In the genomic region with DNA sequence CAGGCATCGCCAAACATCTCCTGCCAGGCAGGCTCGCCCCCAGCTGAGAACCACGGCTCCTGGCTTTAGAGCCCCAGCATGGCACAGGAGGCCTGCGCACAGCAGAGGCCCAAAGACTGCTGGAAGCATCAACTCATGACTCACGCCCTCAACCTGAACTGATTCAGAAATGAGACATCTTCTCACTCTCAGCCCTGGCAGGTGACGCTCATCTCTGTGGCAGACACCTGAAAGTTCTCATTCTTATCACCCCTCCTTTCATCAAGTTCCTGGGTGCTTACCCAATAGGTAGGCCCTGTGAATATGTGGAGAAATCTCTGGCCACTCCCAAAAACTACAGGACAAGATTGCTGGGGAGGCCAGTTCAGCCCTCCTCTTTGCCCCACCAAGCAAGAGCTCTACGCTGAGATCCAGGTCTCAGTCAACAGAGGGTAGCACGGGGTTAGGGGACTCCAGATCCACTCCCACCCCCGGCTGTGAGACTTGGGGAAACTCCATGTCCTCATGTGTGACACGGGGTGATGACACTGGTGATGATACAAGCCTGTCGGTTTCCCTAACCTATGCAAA, we compare ENCODE assay signal across 8 cellular contexts. TPM values are rescaled to one million over a fixed set of nuclear protein-coding genes. Genes with fewer than 3 reads are reported as not detected.
DNase-seq lines count a peak whose midpoint lies in the region; ATAC-seq lines count a peak whose summit lies in the region.

No MANE protein-coding gene starts in this region.

- H3K4me3 Mint-ChIP-seq in activated CD4-positive, alpha-beta T cell treated with anti-CD3 and anti-CD28 coated beads, Interleukin-2, amount 10 ng/mL, durations not matched to agents 24 days and 14 days, result peak overlapping the region; percentile 74
- peak overlapping the region; percentile 71 to 85 for H3K4me3 Mint-ChIP-seq in stimulated activated naive B cell treated with anti-CD40 and anti-IgM and Interleukin-4, amounts not matched to agents 10 μg/mL and 1 μg/mL and 100 μg/mL, for 72 hours

- H3K27ac Mint-ChIP-seq in activated CD4-positive, alpha-beta T cell treated with anti-CD3 and anti-CD28 coated beads, Interleukin-2, amount 10 ng/mL, durations not matched to agents 24 days and 14 days, result peak overlapping the region; percentile 98
- peak overlapping the region; percentile 98 for H3K27ac Mint-ChIP-seq in stimulated activated naive B cell treated with anti-CD40 and anti-IgM and Interleukin-4, amounts not matched to agents 10 μg/mL and 1 μg/mL and 100 μg/mL, for 72 hours

- peaks cover 76% of the 10 kb centered on the region for H3K4me1 Mint-ChIP-seq in activated CD4-positive, alpha-beta T cell treated with anti-CD3 and anti-CD28 coated beads, Interleukin-2, amount 10 ng/mL, durations not matched to agents 24 days and 14 days
- peaks cover 72 to 95% of the 10 kb centered on the region in 2 donors for H3K4me1 Mint-ChIP-seq in stimulated activated naive B cell treated with anti-CD40 and anti-IgM and Interleukin-4, amounts not matched to agents 10 μg/mL and 1 μg/mL and 100 μg/mL, for 72 hours

- no peaks in the 10 kb centered on the region for H3K27me3 Mint-ChIP-seq in activated CD4-positive, alpha-beta T cell treated with anti-CD3 and anti-CD28 coated beads, Interleukin-2, amount 10 ng/mL, durations not matched to agents 24 days and 14 days
- no peaks in the 10 kb centered on the region for H3K27me3 Mint-ChIP-seq in stimulated activated naive B cell treated with anti-CD40 and anti-IgM and Interleukin-4, amounts not matched to agents 10 μg/mL and 1 μg/mL and 100 μg/mL, for 72 hours

- no peaks in the 10 kb centered on the region for H3K9me3 Mint-ChIP-seq in activated CD4-positive, alpha-beta T cell treated with anti-CD3 and anti-CD28 coated beads, Interleukin-2, amount 10 ng/mL, durations not matched to agents 24 days and 14 days
- no peaks in the 10 kb centered on the region for H3K9me3 Mint-ChIP-seq in stimulated activated naive B cell treated with anti-CD40 and anti-IgM and Interleukin-4, amounts not matched to agents 10 μg/mL and 1 μg/mL and 100 μg/mL, for 72 hours

- H3K36me3 Mint-ChIP-seq in activated CD4-positive, alpha-beta T cell treated with anti-CD3 and anti-CD28 coated beads, Interleukin-2, amount 10 ng/mL, durations not matched to agents 24 days and 14 days (ENCODE audit: low read depth), result peaks cover 41% of the 10 kb centered on the region
- peaks cover 23 to 47% of the 10 kb centered on the region in 2 donors for H3K36me3 Mint-ChIP-seq in stimulated activated naive B cell treated with anti-CD40 and anti-IgM and Interleukin-4, amounts not matched to agents 10 μg/mL and 1 μg/mL and 100 μg/mL, for 72 hours

- DNase-seq in activated CD4-positive, alpha-beta T cell treated with anti-CD3 and anti-CD28 coated beads, Interleukin-2, amount 10 ng/mL, durations not matched to agents 24 days and 14 days, result peak; percentile 84
- peak; percentile 60 for DNase-seq in stimulated activated naive B cell treated with anti-CD40 and anti-IgM and Interleukin-4, amounts not matched to agents 10 μg/mL and 1 μg/mL and 100 μg/mL, for 72 hours
- DNase-seq in pons (ENCODE audit: low spot score), result no peak
- DNase-seq in GDM1 (lab: John Stamatoyannopoulos, UW), result no peak
- DNase-seq in NCI-H2029 (lab: John Stamatoyannopoulos, UW), result no peak

- intact Hi-C loops in activated CD4-positive, alpha-beta T cell treated with anti-CD3 and anti-CD28 coated beads, Interleukin-2, amount 10 ng/mL, durations not matched to agents 24 days and 14 days (cut with micrococcal nuclease), result loop anchor here (1.0 kb wide), 5 partner anchors 10 to 131 kb away; no protein-coding TSS in a partner anchor

- peak; percentile 54 for ATAC-seq in GM19035 (IDR thresholded peaks at IDR 0.05; ENCODE audit: unreplicated experiment)
- peak; percentile 51 for ATAC-seq in HG03095 (IDR thresholded peaks at IDR 0.05; ENCODE audit: unreplicated experiment)
- ATAC-seq in esophagus mucosa, result peak; percentile 67
- ATAC-seq in stimulated activated naive B cell treated with anti-CD40 and anti-IgM and Interleukin-4, amounts not matched to agents 10 μg/mL and 1 μg/mL and 100 μg/mL, for 72 hours (replicated peaks), result peak; percentile 50 to 61

RNA-seq across cellular contexts. Expression of gene NFATC2, which starts 11.3 kb away (rescaled TPM):
- 65.0 and 66.4 TPM in 2 replicates for total RNA-seq in activated CD4-positive, alpha-beta T cell treated with anti-CD3 and anti-CD28 coated beads, Interleukin-2, amount 10 ng/mL, durations not matched to agents 24 days and 14 days
- total RNA-seq in esophagus mucosa, result 0.76 TPM

Comparison
In these comparisons a context has a peak if more than half of its experiments do, and no peak if none do; other contexts are left out.
1. DNase-seq: peak in activated CD4-positive, alpha-beta T cell treated with anti-CD3 and anti-CD28 coated beads, Interleukin-2, amount 10 ng/mL, durations not matched to agents 24 days and 14 days (single experiment) and stimulated activated naive B cell treated with anti-CD40 and anti-IgM and Interleukin-4, amounts not matched to agents 10 μg/mL and 1 μg/mL and 100 μg/mL, for 72 hours (single experiment); none in pons (single experiment), GDM1 (single experiment) and NCI-H2029 (single experiment).
2. RNA of gene NFATC2, which starts 11.3 kb away (total RNA-seq): 65.0 to 66.4 TPM in activated CD4-positive, alpha-beta T cell treated with anti-CD3 and anti-CD28 coated beads, Interleukin-2, amount 10 ng/mL, durations not matched to agents 24 days and 14 days; 0.76 TPM in esophagus mucosa (single experiment); every median in the first group is over 10 times any median in the second.
3. Peak in every context shown above with its lines, with median percentiles within 50 percentile points of each other: ATAC-seq.